Comparison of ENCODE assay signal across 26 cellular contexts in genomic region chr1:213268221-213268620, GRCh38.
A peak's percentile ranks its signal among the peaks of the same experiment; 100 is the strongest.
DNase-seq lines count a peak whose midpoint lies in the region; ATAC-seq, FAIRE-seq and TF ChIP-seq lines count a peak whose summit lies in the region.
"Had no signal": no experiment of that assay in that cellular context is flagged by ENCODE, and none has a peak within 500 bp of the region (broad histone marks: within the 10 kb centered on the region; RNA-seq: fewer than 3 reads in every experiment).

No MANE protein-coding gene starts in this region.

- H3K36me3 ChIP-seq in aorta (ENCODE audit: control insufficient read depth in 1 of 2, insufficient read depth in 2 of 2, low read length in 1 of 2), result peaks cover 0 to 3% of the 10 kb centered on the region in 2 donors
- H3K36me3 ChIP-seq: neutrophil, thoracic aorta had no signal

- H3K9me3 ChIP-seq in aorta (ENCODE audit: control insufficient read depth, low read length), result peaks cover 2% of the 10 kb centered on the region
- H3K9me3 ChIP-seq: neutrophil, SJCRH30 had no signal

- no peak overlapping the region for H3K27ac ChIP-seq in aorta (ENCODE audit: low read depth in 1 of 2, low read length in 2 of 2)
- H3K27ac ChIP-seq: brain microvascular endothelial cell, neutrophil, PC-9, SJCRH30, thoracic aorta had no signal

- intact Hi-C loops in aorta (cut with DNase I), result no loop called here

- H3K4me3 ChIP-seq in fibroblast of pulmonary artery (replicated peaks; ENCODE audit: low read depth, low read length) (no peak overlapping the region), aorta (ENCODE audit: low read length in 2 of 2) (no peak overlapping the region)
- H3K4me3 ChIP-seq: PC-9, SJCRH30, thoracic aorta had no signal

- H3K4me1 ChIP-seq in aorta (ENCODE audit: control insufficient read depth in 1 of 2, insufficient read depth in 2 of 2, low read length in 2 of 2), result no peaks in the 10 kb centered on the region
- H3K4me1 ChIP-seq: SJCRH30 had no signal

- DNase-seq in NCI-H226 (peak; percentile 12), fibroblast of pulmonary artery (ENCODE audit: low read depth) (peak; percentile 27), renal cortical epithelial cell (ENCODE audit: low read depth) (peak; percentile 60), aorta (no peak), Ammon's horn (ENCODE audit: low spot score) (no peak), DMS53 treated with DMSO at 0.1 percent for 48 hours (lab: John Stamatoyannopoulos, UW; ENCODE audit: unreplicated experiment) (no peak), RPMI8226 (no peak)
- DNase-seq: activated CD4-positive, alpha-beta T cell treated with anti-CD3 and anti-CD28 coated beads for 48 hours; activated naive CD8-positive, alpha-beta T cell treated with anti-CD3 and anti-CD28 coated beads, Interleukin-2, amount 10 ng/mL, durations not matched to agents 7 days and 5 days; AML-193; brain microvascular endothelial cell; cortex of kidney; DMS79; hippocampal formation; kidney; NCI-H1105; NCI-H2081 treated with DMSO at 0.1 percent for 48 hours; NCI-H446; SJCRH30; small intestine; stimulated activated naive B cell treated with anti-CD40 and anti-IgM and Interleukin-4, amounts not matched to agents 10 μg/mL and 1 μg/mL and 100 μg/mL, for 72 hours had no signal

- no peak for TF ChIP-seq CTCF in fibroblast of pulmonary artery (IDR thresholded peaks at IDR 0.05; ENCODE audit: low read length, missing control alignments)

- peak; percentile 78 for FAIRE-seq in G401.6 (lab: Jason Lieb, UNC)
- FAIRE-seq: HepG2, kidney had no signal

- ATAC-seq in aorta (ENCODE audit: low FRiP score), result no peak
- ATAC-seq: HepG2; stimulated activated naive B cell treated with anti-CD40 and anti-IgM and Interleukin-4, amounts not matched to agents 10 μg/mL and 1 μg/mL and 100 μg/mL, for 72 hours had no signal

- H3K27me3 ChIP-seq in aorta (ENCODE audit: control insufficient read depth in 1 of 2, insufficient read depth in 2 of 2, low read length in 1 of 2), result no peaks in the 10 kb centered on the region
- H3K27me3 ChIP-seq: brain microvascular endothelial cell, neutrophil, SJCRH30 had no signal

Comparison
In these comparisons a context has a peak if more than half of its experiments do, and no peak if none do; other contexts are left out.
1. DNase-seq: peak in NCI-H226 (single experiment), fibroblast of pulmonary artery (single experiment) and renal cortical epithelial cell (single experiment); none in aorta (0 of 2), Ammon's horn (single experiment), DMS53 treated with DMSO at 0.1 percent for 48 hours (single experiment) and RPMI8226 (single experiment).